In genomic region chr5:111447099-111447498, GRCh38 we compare ENCODE assay signal across 18 cellular contexts.
DNase-seq lines count a peak whose midpoint lies in the region; ATAC-seq, FAIRE-seq and TF ChIP-seq lines count a peak whose summit lies in the region.
"Had no signal": no experiment of that assay in that cellular context is flagged by ENCODE, and none has a peak within 500 bp of the region (broad histone marks: within the 10 kb centered on the region; RNA-seq: fewer than 3 reads in every experiment).

No MANE protein-coding gene starts in this region.

- no peaks in the 10 kb centered on the region for H3K79me1 ChIP-seq in IMR-90 (ENCODE audit: low read depth in 1 of 2, low read length in 2 of 2)

- no peak overlapping the region for H2AK9ac ChIP-seq in IMR-90 (replicated peaks; ENCODE audit: low read depth, low read length, poor library complexity)

- no peak overlapping the region for H3K9ac ChIP-seq in IMR-90 (ENCODE audit: low read depth, low read length)
- no peak overlapping the region for H3K9ac ChIP-seq in neural progenitor cell

- no peak overlapping the region for H4K91ac ChIP-seq in IMR-90 (ENCODE audit: insufficient read depth, low read depth, low read length)

- H4K8ac ChIP-seq in IMR-90 (ENCODE audit: low read depth in 2 of 2, low read length in 2 of 2) = no peak overlapping the region

- TF ChIP-seq POLR2A in GM12892 (IDR thresholded peaks at IDR 0.05; ENCODE audit: low read depth, low read length) (no peak), IMR-90 (IDR thresholded peaks at IDR 0.05; ENCODE audit: low read depth, low read length) (no peak)

- H3K4me1 Mint-ChIP-seq in neural progenitor cell = peaks cover 19% of the 10 kb centered on the region

- in situ Hi-C loops in IMR-90 (cut with MboI; ENCODE audit: low sequenced_read_pairs) (no loop called here), astrocyte of the spinal cord (cut with HindIII; ENCODE audit: low sequenced_read_pairs) (no loop called here)

- no peak overlapping the region for H2BK120ac ChIP-seq in IMR-90 (ENCODE audit: low read depth, low read length)

- no peak overlapping the region for H3K14ac ChIP-seq in IMR-90 (replicated peaks; ENCODE audit: low read depth, low read length)

- no peaks in the 10 kb centered on the region for H3K27me3 Mint-ChIP-seq in neural progenitor cell (ENCODE audit: insufficient read depth, low read depth)
- H3K27me3 Mint-ChIP-seq: T-cell had no signal

- DNase-seq in GM12892 (ENCODE audit: insufficient read length) (no peak), IMR-90 (peak; percentile 51), astrocyte of the spinal cord (ENCODE audit: low read depth, low spot score) (peak; percentile 20), neural progenitor cell (ENCODE audit: low spot score) (no peak), AG20443 (ENCODE audit: low spot score) (no peak), D721Med (ENCODE audit: insufficient read length, low spot score) (no peak), Kasumi-1 (lab: John Stamatoyannopoulos, UW) (no peak)
- DNase-seq: C1 segment of cervical spinal cord; Caco-2; CD8-positive, alpha-beta T cell; DMS 273 treated with DMSO at 0.1 percent for 48 hours; H9; NCI-H2107; NCI-H446 treated with DMSO at 0.1 percent for 48 hours; RPMI8226; T-cell had no signal

- no peaks in the 10 kb centered on the region for H3K9me3 ChIP-seq in IMR-90 (ENCODE audit: control insufficient read depth, insufficient read depth, low read length)
- H3K9me3 ChIP-seq in neural progenitor cell (ENCODE audit: low read depth) = no peaks in the 10 kb centered on the region
- H3K9me3 ChIP-seq: A549, Caco-2 had no signal

- no peak overlapping the region for H3K18ac ChIP-seq in IMR-90 (ENCODE audit: low read depth, low read length)

- H3K4me3 ChIP-seq in IMR-90 (ENCODE audit: insufficient read depth, low read depth, low read length) (no peak overlapping the region), astrocyte of the spinal cord (ENCODE audit: low read depth, low read length) (no peak overlapping the region), neural progenitor cell (peak overlapping the region; percentile 19)
- H3K4me3 ChIP-seq: A549 had no signal

- no CpG with 5 or more reads among the region's 1 CpG for WGBS in IMR-90 (ENCODE audit: extremely low coverage in 2 of 2, insufficient read length in 1 of 2), 2 experiments

- no peaks in the 10 kb centered on the region for H3K36me3 ChIP-seq in IMR-90 (ENCODE audit: control insufficient read depth, insufficient read depth, low read length)
- no peaks in the 10 kb centered on the region for H3K36me3 ChIP-seq in neural progenitor cell

- H3K4me3 Mint-ChIP-seq in neural progenitor cell = no peak overlapping the region
- H3K4me3 Mint-ChIP-seq: CD8-positive, alpha-beta T cell; H9; T-cell had no signal

- no TSS peak for BruUV-seq in IMR-90 (replicated peaks; lab: Mats Ljungman, UMichigan)

- H3K27me3 ChIP-seq in IMR-90 (ENCODE audit: control insufficient read depth, insufficient read depth, low read length) (no peaks in the 10 kb centered on the region), neural progenitor cell (no peaks in the 10 kb centered on the region)

- ATAC-seq in IMR-90 (ENCODE audit: low read depth) (peak; percentile 87), HG03097 (IDR thresholded peaks at IDR 0.05; ENCODE audit: low FRiP score, unreplicated experiment) (no peak)
- ATAC-seq: A549; CD8-positive, alpha-beta T cell; T-cell had no signal

- H3K4ac ChIP-seq in IMR-90 (ENCODE audit: low read depth, low read length) = no peak overlapping the region

- H3K36me3 Mint-ChIP-seq in neural progenitor cell = peaks cover 9% of the 10 kb centered on the region

- CTCF ChIA-PET in IMR-90 (lab: Yijun Ruan, JAX) = no interaction called here

- H2BK5ac ChIP-seq in IMR-90 (ENCODE audit: low read depth, low read length, poor library complexity, severe bottlenecking) = no peak overlapping the region

- peaks cover 11% of the 10 kb centered on the region for H3K9me3 Mint-ChIP-seq in neural progenitor cell
- H3K9me3 Mint-ChIP-seq: CD8-positive, alpha-beta T cell; T-cell had no signal

- dilution Hi-C loops in IMR-90 (cut with HindIII; ENCODE audit: low sequenced_read_pairs, unreplicated experiment) = no loop called here

- no peak overlapping the region for H2BK15ac ChIP-seq in IMR-90 (ENCODE audit: low read depth, low read length)

- TF ChIP-seq CTCF in IMR-90 (conservative IDR thresholded peaks at IDR 0.05; ENCODE audit: low read depth, low read length) (no peak), astrocyte of the spinal cord (IDR thresholded peaks at IDR 0.05; ENCODE audit: low read depth, low read length) (no peak), neural progenitor cell (IDR thresholded peaks at IDR 0.05) (no peak), D721Med (IDR thresholded peaks at IDR 0.05; ENCODE audit: insufficient read depth, missing control alignments) (no peak)

- H3K79me2 ChIP-seq in neural progenitor cell (ENCODE audit: low read depth) = no peaks in the 10 kb centered on the region

- H3K23ac ChIP-seq in IMR-90 (ENCODE audit: low read depth, low read length) = no peak overlapping the region

- H3K4me2 ChIP-seq in IMR-90 (ENCODE audit: low read depth, low read length) (no peak overlapping the region), neural progenitor cell (peak overlapping the region; percentile 69)
- H3K4me2 ChIP-seq: A549 had no signal

- no peak overlapping the region for H2BK20ac ChIP-seq in IMR-90 (ENCODE audit: low read depth, low read length)

- POLR2A ChIA-PET in IMR-90 (lab: Charles Lee; ENCODE audit: unreplicated experiment) = no interaction called here

- no peak overlapping the region for H3K56ac ChIP-seq in IMR-90 (ENCODE audit: extremely low read depth, insufficient read depth, low read length)

- H2AFZ ChIP-seq in IMR-90 (replicated peaks; ENCODE audit: low read length, poor library complexity) = no peak overlapping the region
- H2AFZ ChIP-seq in neural progenitor cell (replicated peaks) = no peak overlapping the region

- H3K27ac Mint-ChIP-seq in neural progenitor cell = no peak overlapping the region

- no peak overlapping the region for H2AK5ac ChIP-seq in IMR-90 (ENCODE audit: low read depth, low read length)

- FAIRE-seq in GM12892 (lab: Jason Lieb, UNC) (peak; percentile 14), D721Med (lab: Jason Lieb, UNC) (no peak)

- intact Hi-C loops in IMR-90 (cut with micrococcal nuclease) = no loop called here

- H4K20me1 ChIP-seq in IMR-90 (ENCODE audit: insufficient read depth, low read length) (no peaks in the 10 kb centered on the region), neural progenitor cell (ENCODE audit: low read depth) (no peaks in the 10 kb centered on the region)

- H3K4me1 ChIP-seq in IMR-90 (ENCODE audit: control insufficient read depth, insufficient read depth, low read length) (no peaks in the 10 kb centered on the region), neural progenitor cell (peaks cover 23% of the 10 kb centered on the region)
- H3K4me1 ChIP-seq: A549, Caco-2 had no signal

- H4K5ac ChIP-seq in IMR-90 (ENCODE audit: low read depth, low read length) = no peak overlapping the region

- peaks cover 10% of the 10 kb centered on the region for H3F3A ChIP-seq in neural progenitor cell (ENCODE audit: low read depth)

- H3K27ac ChIP-seq in IMR-90 (ENCODE audit: insufficient read depth, low read length) (no peak overlapping the region), neural progenitor cell (peak overlapping the region; percentile 83)
- H3K27ac ChIP-seq: A549 had no signal

- TF ChIP-seq RAD21 in IMR-90 (IDR thresholded peaks at IDR 0.05; ENCODE audit: low read length) = no peak

- H3K9me1 ChIP-seq in IMR-90 (ENCODE audit: insufficient read depth, low read length) = no peaks in the 10 kb centered on the region; the same call in 1 of the 2 replicates

TF ChIP-seq in IMR-90, 13 proteins besides CTCF, POLR2A, EP300 and RAD21:
- TF ChIP-seq NFE2L2 (IDR thresholded peaks at IDR 0.05; ENCODE audit: low read depth, low read length) = no peak
- TF ChIP-seq, protein P1, sequence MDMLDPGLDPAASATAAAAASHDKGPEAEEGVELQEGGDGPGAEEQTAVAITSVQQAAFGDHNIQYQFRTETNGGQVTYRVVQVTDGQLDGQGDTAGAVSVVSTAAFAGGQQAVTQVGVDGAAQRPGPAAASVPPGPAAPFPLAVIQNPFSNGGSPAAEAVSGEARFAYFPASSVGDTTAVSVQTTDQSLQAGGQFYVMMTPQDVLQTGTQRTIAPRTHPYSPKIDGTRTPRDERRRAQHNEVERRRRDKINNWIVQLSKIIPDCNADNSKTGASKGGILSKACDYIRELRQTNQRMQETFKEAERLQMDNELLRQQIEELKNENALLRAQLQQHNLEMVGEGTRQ (IDR thresholded peaks at IDR 0.05; ENCODE audit: low read depth, low read length) = no peak
- TF ChIP-seq CHD1 (IDR thresholded peaks at IDR 0.05; ENCODE audit: low read depth, low read length) = no peak
- no peak for TF ChIP-seq MAZ (IDR thresholded peaks at IDR 0.05; ENCODE audit: borderline replicate concordance, low read depth, low read length)
- TF ChIP-seq MXI1 (IDR thresholded peaks at IDR 0.05; ENCODE audit: borderline replicate concordance, low read depth, low read length) = no peak
- TF ChIP-seq BHLHE40 (IDR thresholded peaks at IDR 0.05; ENCODE audit: low read depth, low read length) = no peak
- TF ChIP-seq ELK1 (IDR thresholded peaks at IDR 0.05; ENCODE audit: borderline replicate concordance, low read depth, low read length) = no peak
- TF ChIP-seq FOS (IDR thresholded peaks at IDR 0.05; ENCODE audit: low read depth, low read length) = no peak
- no peak for TF ChIP-seq SMC3 (IDR thresholded peaks at IDR 0.05; ENCODE audit: low read depth, low read length)
- TF ChIP-seq CEBPB (IDR thresholded peaks at IDR 0.05; ENCODE audit: low read depth, low read length) = no peak

Comparison
In these comparisons a context has a peak if more than half of its experiments do, and no peak if none do; other contexts are left out.
1. DNase-seq: peak in IMR-90 (single experiment) and astrocyte of the spinal cord (single experiment); none in GM12892 (single experiment), neural progenitor cell (single experiment), AG20443 (single experiment), D721Med (single experiment) and Kasumi-1 (0 of 2).